Comparison of ENCODE assay signal across 9 cellular contexts in genomic region chr5:14148890-14149671, GRCh38. TPM values are rescaled to one million over a fixed set of nuclear protein-coding genes. Genes with fewer than 3 reads are reported as not detected.
DNase-seq lines count a peak whose midpoint lies in the region; ATAC-seq and TF ChIP-seq lines count a peak whose summit lies in the region.
"Had no signal": no experiment of that assay in that cellular context is flagged by ENCODE, and none has a peak within 500 bp of the region (broad histone marks: within the 10 kb centered on the region; RNA-seq: fewer than 3 reads in every experiment).

No MANE protein-coding gene starts in this region.

- WGBS in gastroesophageal sphincter (ENCODE audit: low coverage in 1 of 2), 2 donors = 66 to 80% methylated on average over 8 to 10 of the region's 15 CpGs

- no peaks in the 10 kb centered on the region for H3K36me3 ChIP-seq in HUES6 (ENCODE audit: control insufficient read depth, insufficient read depth, low read length)
- no peaks in the 10 kb centered on the region for H3K36me3 ChIP-seq in gastroesophageal sphincter
- H3K36me3 ChIP-seq in skeletal muscle satellite cell (ENCODE audit: insufficient read depth, low read length) = peaks cover 22% of the 10 kb centered on the region

- H3K27me3 ChIP-seq in HUES6 (ENCODE audit: control insufficient read depth, insufficient read depth, low read length) = no peaks in the 10 kb centered on the region
- no peaks in the 10 kb centered on the region for H3K27me3 ChIP-seq in gastroesophageal sphincter
- H3K27me3 ChIP-seq in skeletal muscle satellite cell (ENCODE audit: control insufficient read depth, insufficient read depth, low read length) = no peaks in the 10 kb centered on the region

- H3K4me2 ChIP-seq in skeletal muscle satellite cell (ENCODE audit: low read length) = peak overlapping the region; percentile 94

- H3K4me3 ChIP-seq in HUES6 (ENCODE audit: low read depth, low read length) = 0 out of 2 replicates have a peak overlapping the region, but pooled peaks have one; percentile 9
- no peak overlapping the region for H3K4me3 ChIP-seq in gastroesophageal sphincter
- peak overlapping the region; percentile 91 for H3K4me3 ChIP-seq in skeletal muscle satellite cell (ENCODE audit: low read length)

- no peak for TF ChIP-seq EP300 in gastroesophageal sphincter (IDR thresholded peaks at IDR 0.05)

- H3K9me3 ChIP-seq in HUES6 (ENCODE audit: control insufficient read depth, insufficient read depth, low read depth, low read length) (no peaks in the 10 kb centered on the region), gastroesophageal sphincter (no peaks in the 10 kb centered on the region), skeletal muscle satellite cell (replicated peaks; ENCODE audit: low read length) (no peaks in the 10 kb centered on the region)

- TF ChIP-seq POLR2A in gastroesophageal sphincter (IDR thresholded peaks at IDR 0.05) = no peak

- DNase-seq in A172 (ENCODE audit: low spot score) = no peak
- DNase-seq in D341Med (ENCODE audit: low spot score) = no peak
- DNase-seq in stimulated activated CD4-positive, alpha-beta T cell treated with anti-CD3 and anti-CD28 coated beads, Interleukin-15, amount 100 ng/mL, for 24 hours = no peak
- DNase-seq: KBM-7 had no signal

- no peak for TF ChIP-seq CTCF in gastroesophageal sphincter (IDR thresholded peaks at IDR 0.05)

- ATAC-seq in GM19043 (IDR thresholded peaks at IDR 0.05; ENCODE audit: low read depth, unreplicated experiment) = peak; percentile 28
- ATAC-seq in gastroesophageal sphincter = no peak
- no peak for ATAC-seq in GM18498 (IDR thresholded peaks at IDR 0.05; ENCODE audit: unreplicated experiment)

- H3K27ac ChIP-seq in HUES6 (ENCODE audit: low read depth, low read length) (no peak overlapping the region), gastroesophageal sphincter (peak overlapping the region in 3 of 4 donors; percentile 25 to 98 (median 97))

- H3K9ac ChIP-seq in HUES6 (ENCODE audit: low read length) (no peak overlapping the region), skeletal muscle satellite cell (ENCODE audit: low read depth, low read length) (no peak overlapping the region)

- H3K4me1 ChIP-seq in HUES6 (ENCODE audit: control insufficient read depth, insufficient read depth, low read length) (peaks cover 71% of the 10 kb centered on the region), gastroesophageal sphincter (peaks cover 8 to 90% (median 38%) of the 10 kb centered on the region in 3 donors), skeletal muscle satellite cell (ENCODE audit: control insufficient read depth, insufficient read depth, low read length) (peaks cover 56% of the 10 kb centered on the region)

RNA-seq across cellular contexts. Expression of gene TRIO, which starts 5.9 kb away (rescaled TPM):
- total RNA-seq in gastroesophageal sphincter = 100 to 1,000 TPM in 3 of 4 donors, 10 to 100 TPM in 1; 69.2 to 257 (median 172) TPM
- 692 and 744 TPM in 2 replicates for total RNA-seq in skeletal muscle satellite cell (2012; rRNA removed)
- 120 and 180 TPM in 2 replicates for total RNA-seq in A172 (2014; rRNA removed; shearing (Covaris generic))

Comparison
In these comparisons a context has a peak if more than half of its experiments do, and no peak if none do; other contexts are left out.
1. H3K4me3 ChIP-seq: peak in HUES6 (single experiment) and skeletal muscle satellite cell (single experiment); none in gastroesophageal sphincter (0 of 2).